ENCODE assay signal across 8 cellular contexts in the genomic region with DNA sequence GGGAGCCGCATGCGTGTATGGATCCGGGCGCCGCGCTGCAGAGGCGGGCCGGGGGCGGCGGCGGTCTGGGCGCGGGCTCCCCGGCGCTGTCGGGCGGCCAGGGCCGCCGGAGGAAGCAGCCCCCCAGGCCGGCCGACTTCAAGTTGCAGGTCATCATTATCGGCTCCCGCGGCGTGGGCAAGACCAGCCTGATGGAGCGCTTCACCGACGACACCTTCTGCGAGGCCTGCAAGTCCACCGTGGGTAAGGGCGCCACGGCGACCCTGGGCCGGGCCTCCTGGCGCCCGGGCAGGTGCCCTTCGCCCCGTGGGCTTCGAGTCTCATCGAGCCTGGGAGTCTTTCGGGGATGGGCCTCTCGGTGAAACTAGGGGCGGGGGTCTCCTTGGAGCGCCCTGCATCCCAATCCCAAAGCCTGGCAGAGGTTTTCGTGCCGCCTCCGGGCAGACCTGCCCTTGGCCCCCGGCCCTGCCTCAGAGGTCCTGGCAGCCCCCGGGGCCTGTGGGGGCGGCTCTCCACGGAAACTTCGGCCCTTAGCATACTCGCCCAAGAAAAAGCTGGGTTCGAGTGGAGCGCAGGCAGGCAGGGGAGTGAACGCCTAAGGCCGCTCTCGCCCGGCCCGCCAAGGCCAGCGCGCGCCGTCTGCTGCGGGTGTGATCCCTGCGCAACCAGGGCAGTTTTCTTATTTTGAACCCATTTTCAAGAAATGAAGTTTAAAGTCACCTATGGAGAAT. TPM values are rescaled to one million over a fixed set of nuclear protein-coding genes. Genes with fewer than 3 reads are reported as not detected.
DNase-seq lines count a peak whose midpoint lies in the region; ATAC-seq, FAIRE-seq and TF ChIP-seq lines count a peak whose summit lies in the region.

No MANE protein-coding gene starts in this region.

- peak overlapping the region; percentile 96 for H3K4me2 ChIP-seq in neural cell (ENCODE audit: low read length)

- H3K27ac ChIP-seq in epithelial cell of prostate = peak overlapping the region; percentile 30
- H3K27ac ChIP-seq in neural cell (ENCODE audit: low read length) = peak overlapping the region; percentile 49

- CTCF ChIA-PET in WTC11 (lab: Charles Lee) = interaction anchor here (1.0 to 1.5 kb wide), 15 partner anchors 10 to 373 kb away, joined by 3 to 22 read pairs (median 6); no protein-coding TSS in a partner anchor

- TF ChIP-seq EP300 in neural cell (conservative IDR thresholded peaks at IDR 0.05; ENCODE audit: poor library complexity, severe bottlenecking) = no peak

- peak overlapping the region; percentile 40 for H2AFZ ChIP-seq in neural cell (ENCODE audit: low read depth, low read length)

- peak overlapping the region; percentile 86 for H3K4me3 Mint-ChIP-seq in WTC11

- H3K27me3 Mint-ChIP-seq in WTC11 (ENCODE audit: low read depth) = peaks cover 13% of the 10 kb centered on the region

- no peak for FAIRE-seq in H54 (lab: Jason Lieb, UNC)

- ATAC-seq in GM19025 (IDR thresholded peaks at IDR 0.05; ENCODE audit: low read depth, unreplicated experiment) = peak; percentile 7
- ATAC-seq in HG03354 (IDR thresholded peaks at IDR 0.05; ENCODE audit: poor library complexity, severe bottlenecking, unreplicated experiment) = peak; percentile 31
- no peak for ATAC-seq in WTC11

- peaks cover 59% of the 10 kb centered on the region for H3K4me1 Mint-ChIP-seq in WTC11

- no peaks in the 10 kb centered on the region for H3K9me2 ChIP-seq in neural cell (ENCODE audit: insufficient read depth, low read length)

- H3K4me3 ChIP-seq in neural cell (ENCODE audit: low read length) = peak overlapping the region; percentile 96

- peaks cover 24% of the 10 kb centered on the region for H3K36me3 Mint-ChIP-seq in WTC11

- DNase-seq in 8988T = peak; percentile 25
- no peak for DNase-seq in WTC11 (ENCODE audit: low spot score)
- DNase-seq in epithelial cell of prostate (ENCODE audit: low read depth, low spot score) = no peak
- DNase-seq in H54 (ENCODE audit: insufficient read length, low spot score) = no peak
- no peak for DNase-seq in occipital lobe (lab: John Stamatoyannopoulos, UW)

- peaks cover 43% of the 10 kb centered on the region for H3K79me2 ChIP-seq in neural cell (replicated peaks; ENCODE audit: insufficient read depth, low read length)

- TF ChIP-seq CTCF in WTC11 (IDR thresholded peaks at IDR 0.05) = no peak
- no peak for TF ChIP-seq CTCF in neural cell (IDR thresholded peaks at IDR 0.05; ENCODE audit: poor library complexity, severe bottlenecking)

- no peaks in the 10 kb centered on the region for H3F3A ChIP-seq in neural cell (ENCODE audit: insufficient read depth, low read length, poor library complexity, severe bottlenecking)

- H3K9ac ChIP-seq in neural cell (ENCODE audit: low read length) = peak overlapping the region; percentile 83

- no peaks in the 10 kb centered on the region for H3K9me3 ChIP-seq in neural cell (ENCODE audit: low read length)

- TF ChIP-seq RAD21 in neural cell (conservative IDR thresholded peaks at IDR 0.05) = peak; percentile 19

- peaks cover 9% of the 10 kb centered on the region for H3K27me3 ChIP-seq in neural cell (ENCODE audit: insufficient read depth, low read depth, low read length)

- no peaks in the 10 kb centered on the region for H3K9me3 Mint-ChIP-seq in WTC11

- peaks cover 8% of the 10 kb centered on the region for H4K20me1 ChIP-seq in neural cell (ENCODE audit: insufficient read depth)

- no peak for TF ChIP-seq POLR2A in H54 (IDR thresholded peaks at IDR 0.05; ENCODE audit: low read depth, low read length)

- POLR2A ChIA-PET in WTC11 (lab: Charles Lee) = interaction anchor here (0.7 kb wide), 1 partner anchor 9 kb away, joined by 3 read pairs; no protein-coding TSS in a partner anchor

- peak overlapping the region; percentile 72; the same call in 1 of the 2 replicates for H3K27ac Mint-ChIP-seq in WTC11

- H3K36me3 ChIP-seq in neural cell (ENCODE audit: insufficient read depth, low read length) = no peaks in the 10 kb centered on the region

TF ChIP-seq in WTC11, 78 proteins besides CTCF, POLR2A, EP300 and RAD21:
- TF ChIP-seq FOXP1 (CRISPR knock-in tag; IDR thresholded peaks at IDR 0.05; ENCODE audit: borderline replicate concordance) (peak; percentile 8; the same call in 1 of the 2 replicates), MYBL2 (CRISPR knock-in tag; IDR thresholded peaks at IDR 0.05) (no peak), IRF2 (CRISPR knock-in tag; IDR thresholded peaks at IDR 0.05; ENCODE audit: borderline replicate concordance, low read depth) (no peak), GRHL2 (CRISPR knock-in tag; IDR thresholded peaks at IDR 0.05; ENCODE audit: insufficient replicate concordance, severe bottlenecking) (no peak)
- TF ChIP-seq, protein P1, sequence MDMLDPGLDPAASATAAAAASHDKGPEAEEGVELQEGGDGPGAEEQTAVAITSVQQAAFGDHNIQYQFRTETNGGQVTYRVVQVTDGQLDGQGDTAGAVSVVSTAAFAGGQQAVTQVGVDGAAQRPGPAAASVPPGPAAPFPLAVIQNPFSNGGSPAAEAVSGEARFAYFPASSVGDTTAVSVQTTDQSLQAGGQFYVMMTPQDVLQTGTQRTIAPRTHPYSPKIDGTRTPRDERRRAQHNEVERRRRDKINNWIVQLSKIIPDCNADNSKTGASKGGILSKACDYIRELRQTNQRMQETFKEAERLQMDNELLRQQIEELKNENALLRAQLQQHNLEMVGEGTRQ (CRISPR knock-in tag; IDR thresholded peaks at IDR 0.05) = no peak

TF ChIP-seq in neural cell, 6 proteins besides CTCF, POLR2A, EP300 and RAD21:
- TF ChIP-seq TAF1 (IDR thresholded peaks at IDR 0.05; ENCODE audit: low read depth) (no peak), POLR2AphosphoS5 (IDR thresholded peaks at IDR 0.05) (no peak), EZH2 (IDR thresholded peaks at IDR 0.05; ENCODE audit: borderline replicate concordance, insufficient read depth, low read length, poor library complexity, severe bottlenecking) (no peak), SMC3 (conservative IDR thresholded peaks at IDR 0.05; ENCODE audit: poor library complexity) (no peak), MXI1 (conservative IDR thresholded peaks at IDR 0.05; ENCODE audit: poor library complexity, severe bottlenecking) (peak; percentile 40)
- TF ChIP-seq, protein P2, sequence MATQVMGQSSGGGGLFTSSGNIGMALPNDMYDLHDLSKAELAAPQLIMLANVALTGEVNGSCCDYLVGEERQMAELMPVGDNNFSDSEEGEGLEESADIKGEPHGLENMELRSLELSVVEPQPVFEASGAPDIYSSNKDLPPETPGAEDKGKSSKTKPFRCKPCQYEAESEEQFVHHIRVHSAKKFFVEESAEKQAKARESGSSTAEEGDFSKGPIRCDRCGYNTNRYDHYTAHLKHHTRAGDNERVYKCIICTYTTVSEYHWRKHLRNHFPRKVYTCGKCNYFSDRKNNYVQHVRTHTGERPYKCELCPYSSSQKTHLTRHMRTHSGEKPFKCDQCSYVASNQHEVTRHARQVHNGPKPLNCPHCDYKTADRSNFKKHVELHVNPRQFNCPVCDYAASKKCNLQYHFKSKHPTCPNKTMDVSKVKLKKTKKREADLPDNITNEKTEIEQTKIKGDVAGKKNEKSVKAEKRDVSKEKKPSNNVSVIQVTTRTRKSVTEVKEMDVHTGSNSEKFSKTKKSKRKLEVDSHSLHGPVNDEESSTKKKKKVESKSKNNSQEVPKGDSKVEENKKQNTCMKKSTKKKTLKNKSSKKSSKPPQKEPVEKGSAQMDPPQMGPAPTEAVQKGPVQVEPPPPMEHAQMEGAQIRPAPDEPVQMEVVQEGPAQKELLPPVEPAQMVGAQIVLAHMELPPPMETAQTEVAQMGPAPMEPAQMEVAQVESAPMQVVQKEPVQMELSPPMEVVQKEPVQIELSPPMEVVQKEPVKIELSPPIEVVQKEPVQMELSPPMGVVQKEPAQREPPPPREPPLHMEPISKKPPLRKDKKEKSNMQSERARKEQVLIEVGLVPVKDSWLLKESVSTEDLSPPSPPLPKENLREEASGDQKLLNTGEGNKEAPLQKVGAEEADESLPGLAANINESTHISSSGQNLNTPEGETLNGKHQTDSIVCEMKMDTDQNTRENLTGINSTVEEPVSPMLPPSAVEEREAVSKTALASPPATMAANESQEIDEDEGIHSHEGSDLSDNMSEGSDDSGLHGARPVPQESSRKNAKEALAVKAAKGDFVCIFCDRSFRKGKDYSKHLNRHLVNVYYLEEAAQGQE (IDR thresholded peaks at IDR 0.05; ENCODE audit: borderline replicate concordance) = no peak

RNA-seq across cellular contexts. Expression of a gene that starts 0.6 kb away (rescaled TPM):
- total RNA-seq in WTC11 (2021) (56.1 to 69.3 TPM (median 58.1 TPM) in 3 replicates), occipital lobe (113 TPM)
- polyA plus RNA-seq in neural cell = 84.3 and 102 TPM in 2 replicates
- 89.1 and 100 TPM in 2 replicates for polyA minus RNA-seq in neural cell
